ENCODE assay signal across 29 cellular contexts in the genomic region with DNA sequence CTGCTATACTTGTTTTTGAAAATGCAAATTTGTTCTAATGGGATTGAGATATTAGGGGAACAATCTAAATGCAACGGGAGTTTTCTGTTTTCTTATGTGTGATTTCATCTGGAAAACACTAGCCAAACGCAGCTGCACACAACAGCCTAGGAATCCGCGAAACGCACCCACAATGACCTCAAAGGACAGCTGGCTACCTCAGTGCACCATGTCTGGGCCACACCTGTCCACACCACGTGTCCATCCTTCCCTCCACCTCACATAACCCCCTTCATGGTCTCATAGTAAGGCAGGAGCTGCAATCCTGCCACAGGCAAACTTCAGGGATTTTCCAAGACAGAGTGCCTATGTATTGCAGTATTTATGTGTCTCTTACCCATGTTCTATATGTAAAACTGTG.
"Had no signal": no experiment of that assay in that cellular context is flagged by ENCODE, and none has a peak within 500 bp of the region (broad histone marks: within the 10 kb centered on the region; RNA-seq: fewer than 3 reads in every experiment).

No MANE protein-coding gene starts in this region.

- H3K9me3 Mint-ChIP-seq: naive thymus-derived CD8-positive, alpha-beta T cell; natural killer cell treated with Interleukin-12 subunit alpha and Interleukin-12 subunit beta and Interleukin-15 and Interleukin-18, amount 100 ng/mL, for 72 hours; neural crest cell; stimulated activated naive CD8-positive, alpha-beta T cell treated with anti-CD3 and anti-CD28 coated beads, Interleukin-15, Interleukin-2, amounts not matched to agents 100 ng/mL and 50 ng/mL, for 24 hours had no signal

- H3K4me1 ChIP-seq: parathyroid adenoma, psoas muscle, right lobe of liver, sigmoid colon, stomach, thyroid gland, tibial nerve, upper lobe of left lung, vagina had no signal

- H3K27me3 ChIP-seq: ovary, right lobe of liver, sigmoid colon, spleen, stomach, thyroid gland, tibial nerve, upper lobe of left lung, vagina had no signal

- H3K36me3 ChIP-seq: ovary, right lobe of liver, sigmoid colon, spleen, stomach, thoracic aorta, thyroid gland, tibial nerve, upper lobe of left lung, vagina had no signal

- H3K27ac ChIP-seq: ovary, parathyroid adenoma, psoas muscle, right lobe of liver, sigmoid colon, skin epidermis, spleen, stomach, thoracic aorta, thyroid gland, tibial nerve, upper lobe of left lung, vagina had no signal

- H3K4me3 ChIP-seq: ovary, psoas muscle, right lobe of liver, sigmoid colon, skin epidermis, smooth muscle cell, spleen, stomach, thoracic aorta, thyroid gland, tibial nerve, upper lobe of left lung, vagina had no signal

- H3K36me3 Mint-ChIP-seq: naive thymus-derived CD8-positive, alpha-beta T cell; stimulated activated naive B cell treated with anti-CD40 and anti-IgM and Interleukin-4, amounts not matched to agents 10 μg/mL and 1 μg/mL and 100 μg/mL, for 72 hours had no signal

- H2AFZ ChIP-seq: parathyroid adenoma had no signal

- H3K4me2 ChIP-seq: smooth muscle cell had no signal

- H3K9ac ChIP-seq: parathyroid adenoma had no signal

- H3K9me3 ChIP-seq: ovary, psoas muscle, right lobe of liver, sigmoid colon, spleen, stomach, thoracic aorta, thyroid gland, tibial nerve, upper lobe of left lung, vagina had no signal

- H3K4me3 Mint-ChIP-seq: naive thymus-derived CD8-positive, alpha-beta T cell; natural killer cell treated with Interleukin-12 subunit alpha and Interleukin-12 subunit beta and Interleukin-15 and Interleukin-18, amount 100 ng/mL, for 72 hours; nephron progenitor cell; neural crest cell; stimulated activated naive B cell treated with anti-CD40 and anti-IgM and Interleukin-4, amounts not matched to agents 10 μg/mL and 1 μg/mL and 100 μg/mL, for 72 hours; stimulated activated naive CD8-positive, alpha-beta T cell treated with anti-CD3 and anti-CD28 coated beads, Interleukin-15, Interleukin-2, amounts not matched to agents 100 ng/mL and 50 ng/mL, for 24 hours had no signal

- ATAC-seq: naive thymus-derived CD8-positive, alpha-beta T cell; natural killer cell treated with Interleukin-12 subunit alpha and Interleukin-12 subunit beta and Interleukin-15 and Interleukin-18, amount 100 ng/mL, for 72 hours; psoas muscle; right cardiac atrium; right lobe of liver; stimulated activated naive B cell treated with anti-CD40 and anti-IgM and Interleukin-4, amounts not matched to agents 10 μg/mL and 1 μg/mL and 100 μg/mL, for 72 hours had no signal

- DNase-seq: naive thymus-derived CD8-positive, alpha-beta T cell; nephron progenitor cell; occipital lobe; ovary; posterior cingulate gyrus; psoas muscle; right cardiac atrium; right lobe of liver; sigmoid colon; spleen; stimulated activated CD4-positive, alpha-beta T cell treated with anti-CD3 and anti-CD28 coated beads, Interleukin-12 subunit alpha, Interleukin-12 subunit beta, amount 100 ng/mL, for 4 hours; stimulated activated CD4-positive, alpha-beta T cell treated with anti-CD3 and anti-CD28 coated beads, Interleukin-1b, Interleukin-23, amount 100 ng/mL, for 48 hours; stimulated activated CD4-positive, alpha-beta T cell treated with anti-CD3 and anti-CD28 coated beads, Interleukin-4, amount 100 ng/mL, for 1 hour; stimulated activated CD8-positive, alpha-beta memory T cell treated with anti-CD3 and anti-CD28 coated beads, Interleukin-4, amount 100 ng/mL, for 48 hours; stimulated activated naive B cell treated with anti-CD40 and anti-IgM and Interleukin-4, amounts not matched to agents 10 μg/mL and 1 μg/mL and 100 μg/mL, for 72 hours; stimulated activated naive CD4-positive, alpha-beta T cell treated with Interleukin-2 at 50 U/mL for 16 hours; stomach; thyroid gland; upper lobe of left lung had no signal

- H3K27ac Mint-ChIP-seq: natural killer cell treated with Interleukin-12 subunit alpha and Interleukin-12 subunit beta and Interleukin-15 and Interleukin-18, amount 100 ng/mL, for 72 hours; nephron progenitor cell; progenitor cell of endocrine pancreas; stimulated activated naive B cell treated with anti-CD40 and anti-IgM and Interleukin-4, amounts not matched to agents 10 μg/mL and 1 μg/mL and 100 μg/mL, for 72 hours; stimulated activated naive CD8-positive, alpha-beta T cell treated with anti-CD3 and anti-CD28 coated beads, Interleukin-15, Interleukin-2, amounts not matched to agents 100 ng/mL and 50 ng/mL, for 24 hours had no signal
